In the genomic region with DNA sequence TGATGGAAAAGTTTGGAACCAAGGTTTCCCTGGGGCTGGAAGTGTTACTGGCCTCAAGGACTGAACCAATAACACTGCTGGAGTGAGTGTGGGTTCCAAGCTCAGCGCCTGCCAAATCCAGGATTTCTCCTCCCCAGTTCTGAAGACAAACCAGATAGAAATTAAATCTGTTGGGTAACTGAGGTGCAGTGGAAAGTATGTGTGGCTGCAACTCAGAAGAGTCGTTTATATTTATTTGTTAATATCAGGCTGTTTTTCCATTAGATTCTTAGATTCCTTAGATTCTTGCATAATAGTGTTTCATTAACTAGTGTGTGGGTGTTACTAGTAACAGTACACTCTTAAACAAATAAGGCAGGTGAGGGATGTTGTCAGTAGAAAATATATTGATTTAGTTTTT, we compare ENCODE assay signal across 19 cellular contexts.
DNase-seq lines count a peak whose midpoint lies in the region; ATAC-seq, FAIRE-seq and TF ChIP-seq lines count a peak whose summit lies in the region.
"Had no signal": no experiment of that assay in that cellular context is flagged by ENCODE, and none has a peak within 500 bp of the region (broad histone marks: within the 10 kb centered on the region; RNA-seq: fewer than 3 reads in every experiment).

No MANE protein-coding gene starts in this region.

- H3K9me3 Mint-ChIP-seq in astrocyte (ENCODE audit: unreplicated experiment) = peaks cover 1% of the 10 kb centered on the region
- H3K9me3 Mint-ChIP-seq: activated CD8-positive, alpha-beta T cell treated with anti-CD3 and anti-CD28 coated beads for 36 hours; central memory CD8-positive, alpha-beta T cell had no signal

- no peak overlapping the region for H3K27ac Mint-ChIP-seq in astrocyte (ENCODE audit: unreplicated experiment)
- H3K27ac Mint-ChIP-seq: activated CD8-positive, alpha-beta T cell treated with anti-CD3 and anti-CD28 coated beads for 36 hours; stimulated activated naive CD8-positive, alpha-beta T cell treated with anti-CD3 and anti-CD28 coated beads, Interleukin-15, amount 100 ng/mL, for 72 hours; WTC11 had no signal

- no peaks in the 10 kb centered on the region for H3K27me3 ChIP-seq in astrocyte (ENCODE audit: insufficient read depth, low read length)
- H3K27me3 ChIP-seq in left ventricle myocardium inferior (ENCODE audit: low read depth) = no peaks in the 10 kb centered on the region
- H3K27me3 ChIP-seq in ovary = no peaks in the 10 kb centered on the region

- H3K9ac ChIP-seq in astrocyte (ENCODE audit: low read length) = no peak overlapping the region

- H3K79me2 ChIP-seq in astrocyte (ENCODE audit: insufficient read depth, low read length) = no peaks in the 10 kb centered on the region

- H3K4me1 ChIP-seq in astrocyte (ENCODE audit: insufficient read depth, low read length) = peaks cover 28% of the 10 kb centered on the region
- peaks cover 17% of the 10 kb centered on the region for H3K4me1 ChIP-seq in left ventricle myocardium inferior
- H3K4me1 ChIP-seq in ovary (ENCODE audit: insufficient read depth) = peaks cover 10% of the 10 kb centered on the region

- no peak overlapping the region for H2AFZ ChIP-seq in astrocyte (ENCODE audit: low read depth, low read length)

- intact Hi-C loops in left ventricle myocardium inferior (cut with micrococcal nuclease) = no loop called here
- intact Hi-C loops in ovary (cut with DNase I) = no loop called here

- WGBS in ovary, 3 donors = 2 to 20% (median 18%) methylated on average over 2 of the region's 2 CpGs

- H3K36me3 Mint-ChIP-seq in astrocyte (ENCODE audit: low read depth, unreplicated experiment) = peaks cover 2% of the 10 kb centered on the region
- H3K36me3 Mint-ChIP-seq: WTC11 had no signal

- H3K4me3 Mint-ChIP-seq in astrocyte (ENCODE audit: unreplicated experiment) = no peak overlapping the region
- H3K4me3 Mint-ChIP-seq: activated CD8-positive, alpha-beta T cell treated with anti-CD3 and anti-CD28 coated beads for 36 hours; central memory CD8-positive, alpha-beta T cell; stimulated activated naive CD8-positive, alpha-beta T cell treated with anti-CD3 and anti-CD28 coated beads, Interleukin-15, amount 100 ng/mL, for 72 hours; WTC11 had no signal

- H3K27ac ChIP-seq in astrocyte (ENCODE audit: low read depth, low read length) = no peak overlapping the region
- H3K27ac ChIP-seq in left ventricle myocardium inferior (replicated peaks) = peak overlapping the region; percentile 46
- no peak overlapping the region for H3K27ac ChIP-seq in ovary

- no peak for FAIRE-seq in astrocyte (lab: Jason Lieb, UNC)
- no peak for FAIRE-seq in urothelium cell line (lab: Jason Lieb, UNC)
- FAIRE-seq: frontal cortex had no signal

- peak; percentile 14 for DNase-seq in AG20443 (ENCODE audit: low spot score)
- peak; percentile 53 for DNase-seq in astrocyte (ENCODE audit: low read depth)
- peak; percentile 68 for DNase-seq in left ventricle myocardium inferior
- peak in 3 of 5 donors; percentile 46 to 73 (median 46) for DNase-seq in ovary
- DNase-seq in GM19240 (ENCODE audit: insufficient read length, low spot score) = no peak
- no peak for DNase-seq in activated gamma-delta T cell (lab: John Stamatoyannopoulos, UW)
- DNase-seq in urothelium cell line (ENCODE audit: low spot score) = no peak
- DNase-seq: activated CD8-positive, alpha-beta T cell treated with anti-CD3 and anti-CD28 coated beads for 36 hours; EL; mesendoderm; NCI-H2029 treated with DMSO at 0.1 percent for 48 hours; NCI-H510A treated with DMSO at 0.1 percent for 48 hours; SHP77 treated with DMSO at 0.1 percent for 48 hours; stimulated activated naive CD8-positive, alpha-beta T cell treated with anti-CD3 and anti-CD28 coated beads, Interleukin-15, amount 100 ng/mL, for 72 hours; T-helper 2 cell had no signal

- no peaks in the 10 kb centered on the region for H3K9me3 ChIP-seq in astrocyte (ENCODE audit: insufficient read depth, low read depth, low read length)
- H3K9me3 ChIP-seq in left ventricle myocardium inferior (replicated peaks) = no peaks in the 10 kb centered on the region
- H3K9me3 ChIP-seq in ovary = no peaks in the 10 kb centered on the region

- TF ChIP-seq EP300 in ovary (IDR thresholded peaks at IDR 0.05) = no peak

- ATAC-seq in GM19035 (IDR thresholded peaks at IDR 0.05; ENCODE audit: unreplicated experiment) = no peak
- ATAC-seq: activated CD8-positive, alpha-beta T cell treated with anti-CD3 and anti-CD28 coated beads for 36 hours; stimulated activated naive CD8-positive, alpha-beta T cell treated with anti-CD3 and anti-CD28 coated beads, Interleukin-15, amount 100 ng/mL, for 72 hours; WTC11 had no signal

- peaks cover 14% of the 10 kb centered on the region for H3K4me1 Mint-ChIP-seq in astrocyte (ENCODE audit: low read depth, unreplicated experiment)
- H3K4me1 Mint-ChIP-seq: central memory CD8-positive, alpha-beta T cell had no signal

- H3K36me3 ChIP-seq in astrocyte (ENCODE audit: insufficient read depth, low read length) (no peaks in the 10 kb centered on the region), left ventricle myocardium inferior (no peaks in the 10 kb centered on the region), ovary (no peaks in the 10 kb centered on the region)

- H3K4me3 ChIP-seq in astrocyte (ENCODE audit: insufficient read depth, low read depth, low read length) (no peak overlapping the region), left ventricle myocardium inferior (no peak overlapping the region), ovary (no peak overlapping the region)

- no peaks in the 10 kb centered on the region for H3K27me3 Mint-ChIP-seq in astrocyte (ENCODE audit: low read depth, unreplicated experiment)
- H3K27me3 Mint-ChIP-seq: stimulated activated naive CD8-positive, alpha-beta T cell treated with anti-CD3 and anti-CD28 coated beads, Interleukin-15, amount 100 ng/mL, for 72 hours had no signal

- TF ChIP-seq CTCF in astrocyte (IDR thresholded peaks at IDR 0.05; ENCODE audit: insufficient read depth, low read depth, low read length) (no peak), left ventricle myocardium inferior (IDR thresholded peaks at IDR 0.05; ENCODE audit: borderline replicate concordance) (no peak), ovary (IDR thresholded peaks at IDR 0.05) (no peak)

- no peaks in the 10 kb centered on the region for H4K20me1 ChIP-seq in astrocyte (ENCODE audit: insufficient read depth, low read length)

- H3K4me2 ChIP-seq in astrocyte (ENCODE audit: low read length) = no peak overlapping the region

- no peak for TF ChIP-seq POLR2A in ovary (IDR thresholded peaks at IDR 0.05)

Comparison
In these comparisons a context has a peak if more than half of its experiments do, and no peak if none do; other contexts are left out.
1. DNase-seq: peak in AG20443 (single experiment), astrocyte (single experiment), left ventricle myocardium inferior (single experiment) and ovary (3 of 5); none in GM19240 (single experiment), activated gamma-delta T cell (single experiment) and urothelium cell line (single experiment).